Comparison of ENCODE assay signal across 21 cellular contexts in genomic region chr4:176945314-176945713, GRCh38.
"Had no signal": no experiment of that assay in that cellular context is flagged by ENCODE, and none has a peak within 500 bp of the region (broad histone marks: within the 10 kb centered on the region; RNA-seq: fewer than 3 reads in every experiment).

No MANE protein-coding gene starts in this region.

- ATAC-seq: body of pancreas; esophagus mucosa; left lobe of liver; natural killer cell; pancreas; psoas muscle; right cardiac atrium; stimulated activated effector memory CD8-positive, alpha-beta T cell treated with anti-CD3 and anti-CD28 coated beads, Interleukin-12 subunit alpha, Interleukin-12 subunit beta, amount 100 ng/mL, for 72 hours; stimulated activated naive CD8-positive, alpha-beta T cell treated with anti-CD3 and anti-CD28 coated beads, Interleukin-15, amount 100 ng/mL, for 72 hours; T-helper 17 cell had no signal

- H3K36me3 ChIP-seq: pancreas, tibial artery had no signal

- H3K4me3 ChIP-seq: body of pancreas, lung, pancreas, psoas muscle, tibial artery had no signal

- H3K27ac ChIP-seq: body of pancreas, pancreas, psoas muscle, tibial artery had no signal

- H3K9me3 ChIP-seq: body of pancreas, pancreas, psoas muscle, tibial artery had no signal

- H3K27me3 ChIP-seq: body of pancreas, pancreas, tibial artery had no signal

- H3K4me1 ChIP-seq: body of pancreas, pancreas, psoas muscle, tibial artery had no signal

- DNase-seq: activated CD4-positive, alpha-beta memory T cell treated with anti-CD3 and anti-CD28 coated beads for 36 hours; activated CD4-positive, alpha-beta T cell treated with anti-CD3 and anti-CD28 coated beads for 48 hours; activated effector memory CD4-positive, alpha-beta T cell treated with anti-CD3 and anti-CD28 coated beads, Interleukin-2, amount 50 U/mL, for 16 hours; activated naive CD4-positive, alpha-beta T cell treated with anti-CD3 and anti-CD28 coated beads, Interleukin-2, amount 10 ng/mL, durations not matched to agents 7 days and 5 days; anterior cingulate cortex; body of pancreas; dermis blood vessel endothelial cell; effector memory CD4-positive, alpha-beta T cell; natural killer cell; pancreas; psoas muscle; right cardiac atrium; stimulated activated CD4-positive, alpha-beta T cell treated with anti-CD3 and anti-CD28 coated beads, Interleukin-2, amount 100 ng/mL, for 24 hours; stimulated activated naive CD8-positive, alpha-beta T cell treated with anti-CD3 and anti-CD28 coated beads, Interleukin-15, amount 100 ng/mL, for 72 hours; SW 1271; T-helper 17 cell; tibial artery had no signal
